1 cellular context compared by ENCODE assay signal in genomic region chr7:72942022-72942705, GRCh38. TPM values are rescaled to one million over a fixed set of nuclear protein-coding genes. Genes with fewer than 3 reads are reported as not detected.
"Had no signal": no experiment of that assay in that cellular context is flagged by ENCODE, and none has a peak within 500 bp of the region (broad histone marks: within the 10 kb centered on the region; RNA-seq: fewer than 3 reads in every experiment).

No MANE protein-coding gene starts in this region.

RNA-seq across cellular contexts. Expression of gene TRIM74, which starts 27.1 kb away (rescaled TPM):
- total RNA-seq: LHCN-M2 had no signal
